ENCODE assay signal across 23 cellular contexts in genomic region chr10:4170633-4171314, GRCh38.
A peak's percentile ranks its signal among the peaks of the same experiment; 100 is the strongest.
DNase-seq lines count a peak whose midpoint lies in the region; ATAC-seq and TF ChIP-seq lines count a peak whose summit lies in the region.
"Had no signal": no experiment of that assay in that cellular context is flagged by ENCODE, and none has a peak within 500 bp of the region (broad histone marks: within the 10 kb centered on the region; RNA-seq: fewer than 3 reads in every experiment).

No MANE protein-coding gene starts in this region.

- TF ChIP-seq CTCF in epithelial cell of esophagus (IDR thresholded peaks at IDR 0.05; ENCODE audit: insufficient read depth, low read depth, low read length, missing control alignments), result no peak

- H3K27ac ChIP-seq in right cardiac atrium (ENCODE audit: low read length), result no peak overlapping the region
- H3K27ac ChIP-seq: colonic mucosa, parathyroid adenoma, transverse colon had no signal

- DNase-seq in epithelial cell of esophagus (ENCODE audit: low read depth), result peak; percentile 73
- DNase-seq in activated CD4-positive, alpha-beta T cell treated with anti-CD3 and anti-CD28 coated beads, Interleukin-2, amount 50 U/mL, for 48 hours, result no peak
- no peak for DNase-seq in effector CD8-positive, alpha-beta T cell (lab: John Stamatoyannopoulos, UW)
- no peak for DNase-seq in right cardiac atrium
- DNase-seq: activated naive CD8-positive, alpha-beta T cell treated with anti-CD3 and anti-CD28 coated beads, Interleukin-2, amount 10 ng/mL, durations not matched to agents 7 days and 5 days; AML-193; colonic mucosa; foreskin melanocyte; HFFc6; kidney; MV-4-11; naive thymus-derived CD4-positive, alpha-beta T cell; NCI-H187; NCI-H226; stimulated activated CD4-positive, alpha-beta T cell treated with anti-CD3 and anti-CD28 coated beads, Interleukin-1b, Interleukin-23, amount 100 ng/mL, for 48 hours; T1000; transverse colon had no signal

- ATAC-seq in GM21390 (IDR thresholded peaks at IDR 0.05; ENCODE audit: unreplicated experiment) (peak; percentile 54), HG03175 (IDR thresholded peaks at IDR 0.05; ENCODE audit: unreplicated experiment) (peak; percentile 67), HG03095 (IDR thresholded peaks at IDR 0.05; ENCODE audit: unreplicated experiment) (no peak), right cardiac atrium (no peak)
- ATAC-seq: K562; naive thymus-derived CD4-positive, alpha-beta T cell; SK-N-SH treated with all-trans-retinoic acid at 6 μM for 48 hours had no signal

- intact Hi-C loops in right cardiac atrium (cut with DNase I), result no loop called here

- no peaks in the 10 kb centered on the region for H3K4me1 ChIP-seq in right cardiac atrium (ENCODE audit: control insufficient read depth, insufficient read depth, low read length)
- H3K4me1 ChIP-seq: colonic mucosa, parathyroid adenoma, transverse colon had no signal

- H3K4me3 ChIP-seq in epithelial cell of esophagus (ENCODE audit: low read length) (no peak overlapping the region), right cardiac atrium (ENCODE audit: low read length) (no peak overlapping the region)
- H3K4me3 ChIP-seq: colonic mucosa, K562, transverse colon had no signal

- WGBS in right cardiac atrium, result 87% methylated on average over 6 of the region's 6 CpGs

- H3K9me3 ChIP-seq in right cardiac atrium (ENCODE audit: control insufficient read depth, low read length), result no peaks in the 10 kb centered on the region
- H3K9me3 ChIP-seq: colonic mucosa had no signal

- no peaks in the 10 kb centered on the region for H3K27me3 ChIP-seq in right cardiac atrium (ENCODE audit: control insufficient read depth, insufficient read depth)
- H3K27me3 ChIP-seq: colonic mucosa, transverse colon had no signal

Comparison
In these comparisons a context has a peak if more than half of its experiments do, and no peak if none do; other contexts are left out.
1. ATAC-seq: peak in GM21390 (single experiment) and HG03175 (single experiment); none in HG03095 (single experiment) and right cardiac atrium (0 of 2).